In the genomic region with DNA sequence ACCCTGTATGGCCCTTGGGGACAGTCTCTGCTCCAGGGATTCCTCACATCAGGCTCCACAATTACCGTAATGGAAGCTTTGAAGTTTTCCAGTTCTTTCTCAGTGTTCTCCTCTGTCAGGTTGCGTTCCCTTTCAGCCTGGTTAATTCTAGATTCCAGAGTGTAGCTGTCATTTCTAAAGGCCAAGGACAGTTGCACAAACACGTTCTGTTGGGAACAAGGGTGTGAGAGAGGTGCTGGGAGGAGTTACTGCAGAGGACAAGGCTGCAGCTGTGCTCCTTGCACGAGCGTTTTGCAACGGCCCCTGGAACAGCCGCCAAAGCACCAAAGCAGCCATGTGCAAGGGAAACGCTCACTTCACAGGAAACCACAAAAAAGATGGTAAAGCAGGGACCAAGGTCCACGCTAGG, we compare ENCODE assay signal across 12 cellular contexts. TPM values are rescaled to one million over a fixed set of nuclear protein-coding genes. Genes with fewer than 3 reads are reported as not detected.
A peak's percentile ranks its signal among the peaks of the same experiment; 100 is the strongest.
DNase-seq lines count a peak whose midpoint lies in the region; ATAC-seq and TF ChIP-seq lines count a peak whose summit lies in the region.
"Had no signal": no experiment of that assay in that cellular context is flagged by ENCODE, and none has a peak within 500 bp of the region (broad histone marks: within the 10 kb centered on the region; RNA-seq: fewer than 3 reads in every experiment).

No MANE protein-coding gene starts in this region.

- POLR2A ChIA-PET in SK-N-SH (lab: Yijun Ruan, JAX): no interaction called here

- H3K4me1 ChIP-seq in adipocyte (ENCODE audit: control insufficient read depth, insufficient read depth, low read length): peaks cover 59% of the 10 kb centered on the region
- H3K4me1 ChIP-seq in SK-N-SH (ENCODE audit: control insufficient read depth in 1 of 2, insufficient read depth in 2 of 2, low read depth in 1 of 2, low read length in 1 of 2): peaks cover 0 to 8% of the 10 kb centered on the region in 2 experiments; a peak in 1 of 4 replicates

- no peak for TF ChIP-seq RAD21 in SK-N-SH (IDR thresholded peaks at IDR 0.05; ENCODE audit: low read length)

- intact Hi-C loops in left cardiac atrium (cut with DNase I): no loop called here
- intact Hi-C loops in sciatic nerve (cut with DNase I): no loop called here

- H3K9me2 ChIP-seq in SK-N-SH: no peaks in the 10 kb centered on the region

- no peaks in the 10 kb centered on the region for H4K20me1 ChIP-seq in SK-N-SH (ENCODE audit: insufficient read depth)

- WGBS in SK-N-SH (ENCODE audit: low lambda C conversion rate): 78% methylated on average over 9 of the region's 9 CpGs

- no peaks in the 10 kb centered on the region for H3K36me3 Mint-ChIP-seq in endothelial cell (ENCODE audit: low read depth, unreplicated experiment)

- peaks cover 72% of the 10 kb centered on the region for H3K36me3 ChIP-seq in adipocyte (ENCODE audit: control insufficient read depth, insufficient read depth, low read length, severe bottlenecking)
- H3K36me3 ChIP-seq in SK-N-SH (replicated peaks in 1 of 2; ENCODE audit: control insufficient read depth in 1 of 2, insufficient read depth in 2 of 2, low read length in 1 of 2): no peaks in the 10 kb centered on the region

- H3K9me3 ChIP-seq in adipocyte (ENCODE audit: control insufficient read depth, low read length): no peaks in the 10 kb centered on the region
- H3K9me3 ChIP-seq in SK-N-SH: no peaks in the 10 kb centered on the region

- H3K4me1 Mint-ChIP-seq in endothelial cell (ENCODE audit: unreplicated experiment): peaks cover 42% of the 10 kb centered on the region

- H3K27me3 ChIP-seq in adipocyte (replicated peaks; ENCODE audit: control insufficient read depth, insufficient read depth, low read length) (no peaks in the 10 kb centered on the region), SK-N-SH (ENCODE audit: insufficient read depth) (no peaks in the 10 kb centered on the region)

- H3K9me3 Mint-ChIP-seq in endothelial cell (ENCODE audit: unreplicated experiment): no peaks in the 10 kb centered on the region
- H3K9me3 Mint-ChIP-seq: activated T-helper 1 cell treated with anti-CD3 and anti-CD28 coated beads, Interleukin-12 subunit alpha, Interleukin-12 subunit beta, Interleukin-2, Interleukin-4 antibody, amounts not matched to agents 30 ng/mL and 10 ng/mL and 1 ng/mL, durations not matched to agents 14 hours and 24 hours and 36 hours had no signal

- H3K9ac ChIP-seq in adipocyte (ENCODE audit: low read length) (peak overlapping the region; percentile 80), SK-N-SH (no peak overlapping the region)

- no peak overlapping the region for H2AFZ ChIP-seq in SK-N-SH (ENCODE audit: low read depth)

- DNase-seq in EL (peak; percentile 35), adipocyte (ENCODE audit: low read depth) (peak; percentile 73), left cardiac atrium (peak; percentile 61), sciatic nerve (ENCODE audit: low spot score) (no peak), GM20000 (ENCODE audit: low spot score) (no peak), endothelial cell (ENCODE audit: low spot score) (no peak), SK-N-SH (no peak), COR-L47 (lab: John Stamatoyannopoulos, UW) (no peak)
- DNase-seq: NCI-H2171 treated with DMSO at 0.1 percent for 48 hours had no signal

- no peak overlapping the region for H3K27ac ChIP-seq in SK-N-SH (ENCODE audit: low read depth in 2 of 2, low read length in 1 of 2)

- TF ChIP-seq EP300 in SK-N-SH (IDR thresholded peaks at IDR 0.05; ENCODE audit: borderline replicate concordance in 1 of 2, low read depth in 1 of 2, low read length in 1 of 2): no peak

- no peaks in the 10 kb centered on the region for H3F3A ChIP-seq in SK-N-SH (replicated peaks; ENCODE audit: insufficient read depth)

- CTCF ChIA-PET in SK-N-SH (lab: Yijun Ruan, JAX): interaction anchor here (1.1 kb wide), 1 partner anchor 50 kb away, joined by 3 read pairs; no protein-coding TSS in a partner anchor

- H3K4me3 Mint-ChIP-seq in endothelial cell (ENCODE audit: unreplicated experiment): no peak overlapping the region
- H3K4me3 Mint-ChIP-seq: activated T-helper 1 cell treated with anti-CD3 and anti-CD28 coated beads, Interleukin-12 subunit alpha, Interleukin-12 subunit beta, Interleukin-2, Interleukin-4 antibody, amounts not matched to agents 30 ng/mL and 10 ng/mL and 1 ng/mL, durations not matched to agents 14 hours and 24 hours and 36 hours had no signal

- H3K4me3 ChIP-seq in adipocyte (ENCODE audit: low read length) (peak overlapping the region; percentile 10), SK-N-SH (ENCODE audit: low read depth in 2 of 2, low read length in 1 of 2) (no peak overlapping the region)

- peaks cover 7% of the 10 kb centered on the region for H3K27me3 Mint-ChIP-seq in endothelial cell (ENCODE audit: unreplicated experiment)

- no peak overlapping the region for H3K4me2 ChIP-seq in SK-N-SH

- ATAC-seq in left cardiac atrium (peak; percentile 50 to 72), sciatic nerve (peak; percentile 84)

- TF ChIP-seq CTCF in GM20000 (IDR thresholded peaks at IDR 0.05; ENCODE audit: extremely low read depth, missing control alignments) (no peak), endothelial cell (IDR thresholded peaks at IDR 0.05; ENCODE audit: unreplicated experiment) (no peak), SK-N-SH (IDR thresholded peaks at IDR 0.05) (no peak)

- H3K27ac Mint-ChIP-seq in endothelial cell (ENCODE audit: unreplicated experiment): no peak overlapping the region
- H3K27ac Mint-ChIP-seq: activated T-helper 1 cell treated with anti-CD3 and anti-CD28 coated beads, Interleukin-12 subunit alpha, Interleukin-12 subunit beta, Interleukin-2, Interleukin-4 antibody, amounts not matched to agents 30 ng/mL and 10 ng/mL and 1 ng/mL, durations not matched to agents 14 hours and 24 hours and 36 hours had no signal

- no peaks in the 10 kb centered on the region for H3K79me2 ChIP-seq in SK-N-SH (ENCODE audit: insufficient read depth)

TF ChIP-seq in SK-N-SH, 30 proteins besides CTCF, POLR2A, EP300 and RAD21 (continues in another document):
- TF ChIP-seq RXRA (IDR thresholded peaks at IDR 0.05; ENCODE audit: borderline replicate concordance, low read depth) (no peak), MXI1 (IDR thresholded peaks at IDR 0.05; ENCODE audit: low read depth, low read length) (no peak), FOXM1 (IDR thresholded peaks at IDR 0.05; ENCODE audit: low read depth) (no peak), TAF1 (IDR thresholded peaks at IDR 0.05; ENCODE audit: borderline replicate concordance, low read depth, low read length) (no peak), GABPA (IDR thresholded peaks at IDR 0.05; ENCODE audit: low read depth) (no peak), IRF3 (IDR thresholded peaks at IDR 0.05; ENCODE audit: low read depth, low read length) (no peak), YY1 (IDR thresholded peaks at IDR 0.05; ENCODE audit: low read depth) (no peak), TEAD4 (IDR thresholded peaks at IDR 0.05; ENCODE audit: borderline replicate concordance, insufficient read depth) (no peak), TCF12 (IDR thresholded peaks at IDR 0.05) (no peak), FOXJ3 (CRISPR knock-in tag; IDR thresholded peaks at IDR 0.05) (no peak), SIN3A (IDR thresholded peaks at IDR 0.05; ENCODE audit: borderline replicate concordance, low read depth, low read length) (no peak), EZH2phosphoT487 (IDR thresholded peaks at IDR 0.05; ENCODE audit: borderline replicate concordance, low read depth) (no peak), MEF2A (IDR thresholded peaks at IDR 0.05; ENCODE audit: borderline replicate concordance, low read depth) (no peak), ZBTB33 (IDR thresholded peaks at IDR 0.05; ENCODE audit: borderline replicate concordance, low read depth) (no peak), ELF1 (IDR thresholded peaks at IDR 0.05) (no peak), JUND (IDR thresholded peaks at IDR 0.05) (no peak), RFX5 (IDR thresholded peaks at IDR 0.05; ENCODE audit: low read length) (no peak)
- TF ChIP-seq, protein P1, sequence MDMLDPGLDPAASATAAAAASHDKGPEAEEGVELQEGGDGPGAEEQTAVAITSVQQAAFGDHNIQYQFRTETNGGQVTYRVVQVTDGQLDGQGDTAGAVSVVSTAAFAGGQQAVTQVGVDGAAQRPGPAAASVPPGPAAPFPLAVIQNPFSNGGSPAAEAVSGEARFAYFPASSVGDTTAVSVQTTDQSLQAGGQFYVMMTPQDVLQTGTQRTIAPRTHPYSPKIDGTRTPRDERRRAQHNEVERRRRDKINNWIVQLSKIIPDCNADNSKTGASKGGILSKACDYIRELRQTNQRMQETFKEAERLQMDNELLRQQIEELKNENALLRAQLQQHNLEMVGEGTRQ (IDR thresholded peaks at IDR 0.05; ENCODE audit: borderline replicate concordance, low read depth, low read length): no peak

RNA-seq across cellular contexts. Expression of gene LYVE1, which starts 35.9 kb away (rescaled TPM):
- 100 to 1,000 TPM in 1 of 2 donors, 10 to 100 TPM in 1; 95.2 to 250 TPM for total RNA-seq in left cardiac atrium
- 48.4 TPM for total RNA-seq in sciatic nerve
- not detected for total RNA-seq in endothelial cell (ENCODE audit: unreplicated experiment)
- polyA plus RNA-seq in SK-N-SH (2012; rRNA removed): not detected in 2 replicates
- polyA plus RNA-seq in SK-N-SH (2012; cell fraction: cytosol; rRNA removed): 0.01 TPM in 1 of 2 replicates, not detected in the other
- polyA plus RNA-seq in SK-N-SH (2012; cell fraction: nucleus; rRNA removed): not detected in 2 replicates
- total RNA-seq: activated T-helper 1 cell treated with anti-CD3 and anti-CD28 coated beads, Interleukin-12 subunit alpha, Interleukin-12 subunit beta, Interleukin-2, Interleukin-4 antibody, amounts not matched to agents 30 ng/mL and 10 ng/mL and 1 ng/mL, durations not matched to agents 14 hours and 24 hours and 36 hours; H4; T-helper 2 cell treated with Interferon-gamma antibody and Interleukin-4, amounts not matched to agents 100 ng/mL and 5 ng/mL, for 36 hours had no signal

Comparison
In these comparisons a context has a peak if more than half of its experiments do, and no peak if none do; other contexts are left out.
1. DNase-seq: peak in EL (single experiment), adipocyte (single experiment) and left cardiac atrium (single experiment); none in sciatic nerve (single experiment), GM20000 (single experiment), endothelial cell (single experiment), SK-N-SH (single experiment) and COR-L47 (single experiment).
2. RNA of gene LYVE1, which starts 35.9 kb away (total RNA-seq): 95.2 to 250 TPM in left cardiac atrium and 48.4 TPM in sciatic nerve (single experiment); not detected in endothelial cell (single experiment); every median in the first group is over 10 times any median in the second.